In the genomic region with DNA sequence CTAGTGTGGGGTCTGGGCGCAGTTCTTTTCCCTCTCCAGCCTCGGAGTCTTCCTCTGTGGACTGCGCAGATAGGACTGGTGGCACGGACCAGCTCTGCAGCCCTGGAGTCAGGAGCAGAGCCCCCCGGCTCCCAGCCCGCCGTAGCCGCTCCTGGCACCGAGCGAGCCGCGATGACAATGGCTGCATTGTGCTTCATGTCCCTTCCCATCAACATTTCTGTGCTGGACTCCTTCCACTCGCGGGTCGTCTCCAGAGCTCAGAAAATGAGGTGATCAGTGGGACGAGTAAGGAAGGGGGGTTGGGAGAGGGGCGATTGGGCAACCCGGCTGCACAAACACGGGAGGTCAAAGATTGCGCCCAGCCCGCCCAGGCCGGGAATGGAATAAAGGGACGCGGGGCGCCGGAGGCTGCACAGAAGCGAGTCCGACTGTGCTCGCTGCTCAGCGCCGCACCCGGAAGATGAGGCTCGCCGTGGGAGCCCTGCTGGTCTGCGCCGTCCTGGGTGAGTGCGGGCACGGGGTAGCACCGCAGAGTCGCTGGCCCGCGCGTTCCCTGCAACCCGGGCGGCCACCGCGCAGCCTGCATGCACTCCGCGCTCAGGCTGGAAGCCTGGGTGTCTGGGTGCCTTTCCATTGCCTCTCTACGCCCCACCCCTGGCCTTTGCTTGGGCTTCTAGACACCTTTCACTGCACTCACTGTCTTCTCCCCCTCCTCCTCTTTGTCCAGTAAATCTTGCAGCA, we compare ENCODE assay signal across 1 cellular context.
TF ChIP-seq lines count a peak whose summit lies in the region.

TF (plus strand) TSS at position 413 of the 741 bp plus-strand sequence; CDS start at position 461, 48 bp downstream.

TF ChIP-seq in liver, 16 proteins besides CTCF, POLR2A, EP300 and RAD21 (continued from another document):
- TF ChIP-seq ZBTB33 (IDR thresholded peaks at IDR 0.05): peak; percentile 48
- TF ChIP-seq GABPA (IDR thresholded peaks at IDR 0.05 in 1 of 2, conservative IDR thresholded peaks at IDR 0.05 in 1 of 2): no peak
- TF ChIP-seq FOXA1 (IDR thresholded peaks at IDR 0.05): peak; percentile 37
- peak; percentile 78 to 82 for TF ChIP-seq HNF4A (conservative IDR thresholded peaks at IDR 0.05)
- TF ChIP-seq, protein P1, sequence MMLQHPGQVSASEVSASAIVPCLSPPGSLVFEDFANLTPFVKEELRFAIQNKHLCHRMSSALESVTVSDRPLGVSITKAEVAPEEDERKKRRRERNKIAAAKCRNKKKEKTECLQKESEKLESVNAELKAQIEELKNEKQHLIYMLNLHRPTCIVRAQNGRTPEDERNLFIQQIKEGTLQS (IDR thresholded peaks at IDR 0.05): peak; percentile 31
- TF ChIP-seq YY1 (IDR thresholded peaks at IDR 0.05): peak; percentile 98
- peak; percentile 70 for TF ChIP-seq NR2F2 (IDR thresholded peaks at IDR 0.05)
- peak; percentile 64 to 85 for TF ChIP-seq RXRA (IDR thresholded peaks at IDR 0.05)
- TF ChIP-seq JUND (IDR thresholded peaks at IDR 0.05): peak in 1 of 2 donors; percentile 49
- peak; percentile 45 for TF ChIP-seq HNF4G (IDR thresholded peaks at IDR 0.05)
- TF ChIP-seq SP1 (IDR thresholded peaks at IDR 0.05): peak; percentile 66
- peak; percentile 57 for TF ChIP-seq MAX (IDR thresholded peaks at IDR 0.05)
- peak; percentile 35 for TF ChIP-seq FOXA2 (IDR thresholded peaks at IDR 0.05)
- peak in 1 of 2 donors; percentile 37 for TF ChIP-seq EGR1 (IDR thresholded peaks at IDR 0.05; ENCODE audit: low read depth in 2 of 2)
- peak; percentile 88 for TF ChIP-seq REST (IDR thresholded peaks at IDR 0.05)
